In genomic region chr10:15370212-15370740, GRCh38 we compare ENCODE assay signal across 8 cellular contexts. TPM values are rescaled to one million over a fixed set of nuclear protein-coding genes. Genes with fewer than 3 reads are reported as not detected.
A peak's percentile ranks its signal among the peaks of the same experiment; 100 is the strongest.
DNase-seq lines count a peak whose midpoint lies in the region; ATAC-seq and TF ChIP-seq lines count a peak whose summit lies in the region.

No MANE protein-coding gene starts in this region.

- TF ChIP-seq CTCF in heart left ventricle (IDR thresholded peaks at IDR 0.05) = no peak

- TF ChIP-seq POLR2A in heart left ventricle (IDR thresholded peaks at IDR 0.05) = no peak

- peak overlapping the region; percentile 51 for H3K27ac ChIP-seq in HUES48 (ENCODE audit: low read depth, low read length)
- H3K27ac ChIP-seq in heart left ventricle = peak overlapping the region in 11 of 12 donors; percentile 51 to 83 (median 64)
- peak overlapping the region; percentile 14 for H3K27ac ChIP-seq in rectal smooth muscle tissue (ENCODE audit: low read depth, low read length)

- H3K9me3 ChIP-seq in HUES48 (ENCODE audit: control insufficient read depth, insufficient read depth, low read length) = no peaks in the 10 kb centered on the region
- H3K9me3 ChIP-seq in heart left ventricle = no peaks in the 10 kb centered on the region

- H3K4me3 ChIP-seq in GM08714 (ENCODE audit: low read length) = peak overlapping the region; percentile 51
- peak overlapping the region; percentile 73 for H3K4me3 ChIP-seq in HUES48 (ENCODE audit: low read depth, low read length)
- peak overlapping the region; percentile 56 to 91 (median 69) for H3K4me3 ChIP-seq in heart left ventricle
- peak overlapping the region; percentile 72 for H3K4me3 ChIP-seq in rectal smooth muscle tissue (ENCODE audit: low read length)

- in situ Hi-C loops in G401 (cut with HindIII; ENCODE audit: low sequenced_read_pairs) = no loop called here

- H3K27me3 ChIP-seq in HUES48 (ENCODE audit: control insufficient read depth, insufficient read depth, low read length) (peaks cover 6% of the 10 kb centered on the region; the same call in 1 of the 2 replicates), heart left ventricle (peaks cover 0 to 39% (median 0%) of the 10 kb centered on the region in 9 donors), rectal smooth muscle tissue (ENCODE audit: control insufficient read depth, insufficient read depth, low read length) (no peaks in the 10 kb centered on the region)

- peak; percentile 7 for DNase-seq in activated T-helper 9 cell treated with anti-CD3 and anti-CD28 coated beads, Interleukin-2, amount 50 U/mL, for 16 hours (ENCODE audit: low read depth)
- DNase-seq in heart left ventricle (peak in 3 of 5 donors; percentile 17 to 61 (median 36)), G401 (ENCODE audit: low spot score) (no peak), pons (ENCODE audit: low spot score) (no peak)

- ATAC-seq in heart left ventricle = peak in 3 of 4 donors; percentile 48 to 54 (median 50)
- ATAC-seq in GM19395 (IDR thresholded peaks at IDR 0.05; ENCODE audit: unreplicated experiment) = no peak

- H3K9ac ChIP-seq in HUES48 (ENCODE audit: low read depth, low read length) (peak overlapping the region; percentile 77), rectal smooth muscle tissue (ENCODE audit: low read length) (no peak overlapping the region)

- peaks cover 3% of the 10 kb centered on the region; the same call in 1 of the 2 replicates for H3K36me3 ChIP-seq in HUES48 (ENCODE audit: control insufficient read depth, insufficient read depth, low read length)
- no peaks in the 10 kb centered on the region for H3K36me3 ChIP-seq in heart left ventricle
- H3K36me3 ChIP-seq in rectal smooth muscle tissue (ENCODE audit: control insufficient read depth, insufficient read depth, low read length) = no peaks in the 10 kb centered on the region

- WGBS in heart left ventricle, 4 donors = 1 to 5% (median 3%) methylated on average over 4 to 45 of the region's 45 CpGs

- H3K4me1 ChIP-seq in HUES48 (ENCODE audit: control insufficient read depth, insufficient read depth, low read length) (peaks cover 26% of the 10 kb centered on the region), heart left ventricle (peaks cover 0 to 22% (median 2%) of the 10 kb centered on the region in 12 donors), rectal smooth muscle tissue (ENCODE audit: control insufficient read depth, insufficient read depth, low read length) (peaks cover 3% of the 10 kb centered on the region)

- intact Hi-C loops in heart left ventricle (cut with DNase I) = loop anchor here (2.0 to 10.0 kb wide), 8 partner anchors 105 to 265 kb away; partner anchors contain the start of gene NMT2 (in 1 of the 10)

RNA-seq across cellular contexts. Expression of gene FAM171A1, which starts 0.8 kb away (rescaled TPM):
- total RNA-seq in heart left ventricle = 10 to 100 TPM in 4 of 9 donors, 1 to 10 TPM in 5; 6.7 to 18.0 (median 9.9) TPM
- polyA plus RNA-seq in heart left ventricle = 1 to 10 TPM; 4.1 to 9.8 TPM
- total RNA-seq in G401 (2014; rRNA removed; shearing (Covaris generic)) = 2.6 TPM in 2 replicates

Comparison
In these comparisons a context has a peak if more than half of its experiments do, and no peak if none do; other contexts are left out.
1. H3K27ac ChIP-seq: peak in every context shown above with its lines; median percentile 64 in heart left ventricle; 51 in HUES48; 14 in rectal smooth muscle tissue.
2. DNase-seq: peak in activated T-helper 9 cell treated with anti-CD3 and anti-CD28 coated beads, Interleukin-2, amount 50 U/mL, for 16 hours (single experiment) and heart left ventricle (3 of 5); none in G401 (single experiment) and pons (single experiment).
3. Peak in every context shown above with its lines, with median percentiles within 50 percentile points of each other: H3K4me3 ChIP-seq.